1 cellular context compared by ENCODE assay signal in genomic region chr10:37976880-37977203, GRCh38.
TF ChIP-seq lines count a peak whose summit lies in the region.

No MANE protein-coding gene starts in this region.

TF ChIP-seq in SK-N-SH, 30 proteins besides CTCF, POLR2A, EP300 and RAD21 (continued from another document):
- TF ChIP-seq REST (IDR thresholded peaks at IDR 0.05; ENCODE audit: low read depth, low read length) (no peak), MEF2A (IDR thresholded peaks at IDR 0.05; ENCODE audit: borderline replicate concordance, low read depth) (no peak), FOXM1 (IDR thresholded peaks at IDR 0.05; ENCODE audit: low read depth) (no peak), EZH2phosphoT487 (IDR thresholded peaks at IDR 0.05; ENCODE audit: borderline replicate concordance, low read depth) (no peak), RCOR1 (IDR thresholded peaks at IDR 0.05; ENCODE audit: low read length) (no peak), TAF1 (IDR thresholded peaks at IDR 0.05; ENCODE audit: borderline replicate concordance, low read depth, low read length) (no peak)
